In the genomic region with DNA sequence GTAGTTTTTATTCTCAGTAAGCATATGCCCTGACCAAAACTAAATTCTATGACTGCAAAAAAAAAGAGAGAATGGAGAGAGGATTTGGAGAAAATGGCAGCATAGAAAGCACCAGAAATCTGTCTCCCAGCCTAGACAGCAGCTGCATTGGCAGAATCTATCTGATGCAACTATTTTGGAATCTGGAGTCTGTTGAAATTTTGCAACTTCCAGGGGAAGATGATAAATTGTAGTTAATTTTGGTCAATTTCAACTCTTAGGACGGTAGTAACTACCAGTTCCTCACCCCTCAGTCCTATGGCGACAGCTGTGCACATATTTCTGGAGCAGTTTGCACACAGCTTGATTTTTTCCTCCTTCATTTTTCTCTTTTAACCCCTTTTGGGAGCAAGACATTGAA, we compare ENCODE assay signal across 28 cellular contexts.
"Had no signal": no experiment of that assay in that cellular context is flagged by ENCODE, and none has a peak within 500 bp of the region (broad histone marks: within the 10 kb centered on the region; RNA-seq: fewer than 3 reads in every experiment).

No MANE protein-coding gene starts in this region.

- DNase-seq: activated CD4-positive, alpha-beta T cell treated with anti-CD3 and anti-CD28 coated beads for 4 hours; activated CD4-positive, alpha-beta T cell treated with anti-CD3 and anti-CD28 coated beads, Interleukin-2, amount 50 U/mL, for 4 hours; activated effector memory CD4-positive, alpha-beta T cell treated with anti-CD3 and anti-CD28 coated beads, Interleukin-2, amount 50 U/mL, for 16 hours; activated naive CD4-positive, alpha-beta T cell treated with anti-CD3 and anti-CD28 coated beads for 36 hours; activated naive CD8-positive, alpha-beta T cell treated with anti-CD3 and anti-CD28 coated beads for 36 hours; cerebellar nuclear complex; colonic mucosa; effector CD8-positive, alpha-beta T cell; esophagus squamous epithelium; heart left ventricle; hypothalamus; immature natural killer cell; kidney; left colon; mammary epithelial cell; naive thymus-derived CD4-positive, alpha-beta T cell; occipital lobe; psoas muscle; stimulated activated CD4-positive, alpha-beta T cell treated with anti-CD3 and anti-CD28 coated beads, Interleukin-15, amount 100 ng/mL, for 24 hours; stimulated activated CD4-positive, alpha-beta T cell treated with anti-CD3 and anti-CD28 coated beads, Interleukin-2, amount 100 ng/mL, for 24 hours; stimulated activated naive CD4-positive, alpha-beta T cell had no signal

- H3K4me3 ChIP-seq: ascending aorta, cardiac muscle cell, colonic mucosa, esophagus squamous epithelium, heart left ventricle, psoas muscle, tibial nerve had no signal

- H3K27me3 Mint-ChIP-seq: activated naive CD8-positive, alpha-beta T cell treated with anti-CD3 and anti-CD28 coated beads for 36 hours had no signal

- ATAC-seq: heart left ventricle; left colon; naive thymus-derived CD4-positive, alpha-beta T cell; psoas muscle had no signal

- H3K4me3 Mint-ChIP-seq: activated naive CD4-positive, alpha-beta T cell treated with anti-CD3 and anti-CD28 coated beads for 36 hours; activated naive CD8-positive, alpha-beta T cell treated with anti-CD3 and anti-CD28 coated beads for 36 hours; brain; immature natural killer cell; mesothelial cell of epicardium; naive thymus-derived CD4-positive, alpha-beta T cell; neural crest cell; T-helper 2 cell treated with Interferon-gamma antibody and Interleukin-4, amounts not matched to agents 5 μg/mL and 100 μg/mL, for 36 hours had no signal

- H3K4me1 Mint-ChIP-seq: activated naive CD8-positive, alpha-beta T cell treated with anti-CD3 and anti-CD28 coated beads for 36 hours; brain; immature natural killer cell; mesothelial cell of epicardium; naive thymus-derived CD4-positive, alpha-beta T cell; neural crest cell had no signal

- H3K27ac Mint-ChIP-seq: activated naive CD4-positive, alpha-beta T cell treated with anti-CD3 and anti-CD28 coated beads for 36 hours; activated naive CD8-positive, alpha-beta T cell treated with anti-CD3 and anti-CD28 coated beads for 36 hours; brain; immature natural killer cell; mesothelial cell of epicardium; naive thymus-derived CD4-positive, alpha-beta T cell; T-helper 2 cell treated with Interferon-gamma antibody and Interleukin-4, amounts not matched to agents 5 μg/mL and 100 μg/mL, for 36 hours had no signal
